ENCODE assay signal across 17 cellular contexts in the genomic region with DNA sequence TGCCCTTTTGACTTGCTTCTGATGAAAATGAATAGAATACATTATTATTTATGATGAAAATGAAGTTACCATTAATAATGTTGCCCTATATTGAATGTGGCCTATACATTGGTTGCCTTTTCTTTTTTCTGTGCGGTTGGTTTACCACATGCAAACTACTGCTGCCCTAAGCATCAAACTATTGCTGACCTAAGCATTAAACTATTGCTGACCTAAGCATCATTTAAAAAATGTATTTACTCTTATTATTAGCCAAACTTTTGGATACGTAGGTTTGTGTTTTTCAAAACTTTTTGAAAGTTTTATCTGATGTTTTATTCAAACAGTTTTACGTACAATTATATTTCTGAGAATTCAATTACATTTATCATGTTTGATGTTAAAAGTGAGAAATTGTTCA.
"Had no signal": no experiment of that assay in that cellular context is flagged by ENCODE, and none has a peak within 500 bp of the region (broad histone marks: within the 10 kb centered on the region; RNA-seq: fewer than 3 reads in every experiment).

No MANE protein-coding gene starts in this region.

- FAIRE-seq: small intestine, urothelium cell line had no signal

- DNase-seq: islet precursor cell; left ventricle myocardium inferior; mesendoderm; naive B cell; natural killer cell; nephron progenitor cell; occipital lobe; sigmoid colon; small intestine; spleen; stimulated activated CD4-positive, alpha-beta T cell treated with anti-CD3 and anti-CD28 coated beads, Interleukin-4, amount 100 ng/mL, for 24 hours; stimulated activated naive CD4-positive, alpha-beta T cell; tibial artery; trophoblast cell; upper lobe of right lung had no signal

- ATAC-seq: natural killer cell; stimulated activated effector memory CD8-positive, alpha-beta T cell treated with anti-CD3 and anti-CD28 coated beads, Interleukin-12 subunit alpha, Interleukin-12 subunit beta, amount 100 ng/mL, for 72 hours; upper lobe of right lung had no signal
